1 cellular context compared by ENCODE assay signal in the genomic region with DNA sequence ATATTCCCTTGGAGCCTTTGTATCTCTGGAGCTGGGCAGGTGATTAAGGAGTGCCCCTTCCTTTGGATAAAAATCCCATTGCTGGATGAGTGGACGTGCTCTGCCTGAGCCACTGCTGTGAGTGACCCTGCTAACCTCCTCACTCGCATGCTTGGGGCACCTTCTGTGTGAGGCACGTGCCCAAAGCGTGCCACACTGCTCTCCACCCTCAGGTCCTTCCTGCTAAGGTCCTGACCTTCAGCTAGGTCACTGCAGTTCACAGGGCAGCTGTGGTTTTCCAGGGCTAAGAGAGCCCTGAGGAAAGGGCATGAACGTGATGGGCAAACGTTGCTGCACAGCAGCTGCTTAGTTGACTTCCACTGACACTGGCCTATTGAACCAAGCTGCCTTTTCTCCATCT.
TF ChIP-seq lines count a peak whose summit lies in the region.

No MANE protein-coding gene starts in this region.

TF ChIP-seq in H1, 55 proteins besides CTCF, POLR2A, EP300 and RAD21:
- TF ChIP-seq RFX5 (IDR thresholded peaks at IDR 0.05; ENCODE audit: borderline replicate concordance, low read depth, low read length) (no peak), JUN (IDR thresholded peaks at IDR 0.05; ENCODE audit: low read depth, low read length) (no peak), CEBPB (IDR thresholded peaks at IDR 0.05; ENCODE audit: low read depth, low read length) (no peak), CHD2 (IDR thresholded peaks at IDR 0.05; ENCODE audit: low read length) (no peak), CBX8 (IDR thresholded peaks at IDR 0.05; ENCODE audit: borderline replicate concordance, low read depth, low read length) (no peak), HDAC2 (IDR thresholded peaks at IDR 0.05; ENCODE audit: borderline replicate concordance in 1 of 2, low read depth in 2 of 2, low read length in 2 of 2) (no peak), KDM1A (IDR thresholded peaks at IDR 0.05; ENCODE audit: borderline replicate concordance, low read length) (no peak), NRF1 (IDR thresholded peaks at IDR 0.05; ENCODE audit: low read depth, low read length) (no peak), TAF7 (optimal IDR thresholded peaks at IDR 0.05; ENCODE audit: borderline replicate concordance, low read depth, low read length) (no peak), SIN3A (conservative IDR thresholded peaks at IDR 0.05 in 1 of 2, IDR thresholded peaks at IDR 0.05 in 1 of 2; ENCODE audit: low read depth in 1 of 2, low read length in 2 of 2) (no peak), SUZ12 (IDR thresholded peaks at IDR 0.05; ENCODE audit: low read length) (no peak), RNF2 (IDR thresholded peaks at IDR 0.05; ENCODE audit: borderline replicate concordance, low read depth, low read length, missing control alignments, poor library complexity, severe bottlenecking) (no peak), SRF (IDR thresholded peaks at IDR 0.05; ENCODE audit: low read depth, low read length) (no peak), YY1 (IDR thresholded peaks at IDR 0.05; ENCODE audit: low read depth, low read length) (no peak), SP4 (IDR thresholded peaks at IDR 0.05; ENCODE audit: low read length) (no peak), TCF12 (IDR thresholded peaks at IDR 0.05; ENCODE audit: low read depth, low read length) (no peak)
- TF ChIP-seq, protein P1, sequence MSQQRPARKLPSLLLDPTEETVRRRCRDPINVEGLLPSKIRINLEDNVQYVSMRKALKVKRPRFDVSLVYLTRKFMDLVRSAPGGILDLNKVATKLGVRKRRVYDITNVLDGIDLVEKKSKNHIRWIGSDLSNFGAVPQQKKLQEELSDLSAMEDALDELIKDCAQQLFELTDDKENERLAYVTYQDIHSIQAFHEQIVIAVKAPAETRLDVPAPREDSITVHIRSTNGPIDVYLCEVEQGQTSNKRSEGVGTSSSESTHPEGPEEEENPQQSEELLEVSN (IDR thresholded peaks at IDR 0.05): no peak
- TF ChIP-seq, protein P2, sequence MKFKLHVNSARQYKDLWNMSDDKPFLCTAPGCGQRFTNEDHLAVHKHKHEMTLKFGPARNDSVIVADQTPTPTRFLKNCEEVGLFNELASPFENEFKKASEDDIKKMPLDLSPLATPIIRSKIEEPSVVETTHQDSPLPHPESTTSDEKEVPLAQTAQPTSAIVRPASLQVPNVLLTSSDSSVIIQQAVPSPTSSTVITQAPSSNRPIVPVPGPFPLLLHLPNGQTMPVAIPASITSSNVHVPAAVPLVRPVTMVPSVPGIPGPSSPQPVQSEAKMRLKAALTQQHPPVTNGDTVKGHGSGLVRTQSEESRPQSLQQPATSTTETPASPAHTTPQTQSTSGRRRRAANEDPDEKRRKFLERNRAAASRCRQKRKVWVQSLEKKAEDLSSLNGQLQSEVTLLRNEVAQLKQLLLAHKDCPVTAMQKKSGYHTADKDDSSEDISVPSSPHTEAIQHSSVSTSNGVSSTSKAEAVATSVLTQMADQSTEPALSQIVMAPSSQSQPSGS (IDR thresholded peaks at IDR 0.05; ENCODE audit: low read length): no peak
